ENCODE assay signal across 38 cellular contexts in the genomic region with DNA sequence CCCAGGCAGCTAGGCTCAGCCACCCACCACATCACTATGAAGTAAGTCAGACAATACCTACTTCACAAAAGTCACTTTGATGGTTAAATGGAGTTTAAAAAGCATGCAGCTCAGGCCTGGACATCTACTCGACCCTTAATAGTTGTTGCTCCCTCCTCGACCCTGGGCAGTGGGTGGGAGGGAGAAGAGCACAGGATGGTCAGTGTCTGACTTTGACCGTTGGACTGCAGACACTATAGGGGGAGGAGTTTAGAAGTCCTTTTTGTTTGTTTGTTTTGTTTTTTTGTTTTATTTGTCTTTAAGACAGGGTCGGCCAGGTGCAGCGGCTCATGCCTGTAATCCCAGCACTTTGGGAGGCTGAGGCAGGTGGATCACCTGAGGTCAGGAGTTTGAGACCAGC.
"Had no signal": no experiment of that assay in that cellular context is flagged by ENCODE, and none has a peak within 500 bp of the region (broad histone marks: within the 10 kb centered on the region; RNA-seq: fewer than 3 reads in every experiment).

No MANE protein-coding gene starts in this region.

- DNase-seq: activated B cell treated with CpG ODN at 0.5 μM for 24 hours; activated CD4-positive, alpha-beta memory T cell treated with anti-CD3 and anti-CD28 coated beads for 36 hours; activated CD4-positive, alpha-beta T cell treated with anti-CD3 and anti-CD28 coated beads for 4 hours; activated CD4-positive, alpha-beta T cell treated with anti-CD3 and anti-CD28 coated beads, Interleukin-2, amount 10 ng/mL, durations not matched to agents 24 days and 14 days; activated CD4-positive, alpha-beta T cell treated with anti-CD3 and anti-CD28 coated beads, Interleukin-2, amount 50 U/mL, for 1 hour; activated CD4-positive, alpha-beta T cell treated with anti-CD3 and anti-CD28 coated beads, Interleukin-2, amount 50 U/mL, for 4 hours; activated CD4-positive, CD25-positive, alpha-beta regulatory T cell treated with anti-CD3 and anti-CD28 coated beads, Interleukin-2, amount 50 U/mL, for 72 hours; activated CD8-positive, alpha-beta memory T cell treated with anti-CD3 and anti-CD28 coated beads, Interleukin-2, amount 50 U/mL, for 4 hours; activated CD8-positive, alpha-beta T cell treated with anti-CD3 and anti-CD28 coated beads for 36 hours; activated effector memory CD4-positive, alpha-beta T cell treated with anti-CD3 and anti-CD28 coated beads, Interleukin-2, amount 50 U/mL, for 16 hours; activated gamma-delta T cell treated with Interleukin-2 at 50 U/mL for 16 hours; activated naive CD4-positive, alpha-beta T cell; activated naive CD4-positive, alpha-beta T cell treated with anti-CD3 and anti-CD28 coated beads for 36 hours; activated naive CD4-positive, alpha-beta T cell treated with anti-CD3 and anti-CD28 coated beads, Interleukin-2, amount 50 U/mL, for 16 hours; activated naive CD8-positive, alpha-beta T cell treated with anti-CD3 and anti-CD28 coated beads for 36 hours; activated T-cell treated with anti-CD3 and anti-CD28 coated beads for 4 hours; activated T-cell treated with anti-CD3 and anti-CD28 coated beads, Interleukin-2, amount 50 U/mL, for 1 hour; activated T-cell treated with anti-CD3 and anti-CD28 coated beads, Interleukin-2, amount 50 U/mL, for 4 hours; activated T-cell treated with anti-CD3 and anti-CD28 coated beads, Interleukin-2, amount 50 U/mL, for 72 hours; adrenal gland; amniotic stem cell; aorta; body of pancreas; brain microvascular endothelial cell; central memory CD4-positive, alpha-beta T cell; cerebellar nuclear complex; T-helper 1 cell; T-helper 2 cell; T-helper 9 cell had no signal

- ATAC-seq: activated CD8-positive, alpha-beta T cell treated with anti-CD3 and anti-CD28 coated beads for 36 hours; activated naive CD4-positive, alpha-beta T cell treated with anti-CD3 and anti-CD28 coated beads, Interleukin-2, amount 50 U/mL, for 72 hours; activated T-cell treated with anti-CD3 and anti-CD28 coated beads, Interleukin-2, amount 50 U/mL, for 4 hours; activated T-cell treated with anti-CD3 and anti-CD28 coated beads, Interleukin-2, amount 50 U/mL, for 72 hours; activated T-helper 17 cell treated with anti-CD3 and anti-CD28 coated beads, Interleukin-2, amount 50 U/mL, for 72 hours; body of pancreas had no signal

- H3K9me3 Mint-ChIP-seq: activated B cell treated with CpG ODN at 0.5 μM for 24 hours; activated CD4-positive, alpha-beta memory T cell treated with anti-CD3 and anti-CD28 coated beads for 36 hours; activated CD4-positive, alpha-beta T cell treated with anti-CD3 and anti-CD28 coated beads, Interleukin-2, amount 10 ng/mL, durations not matched to agents 24 days and 14 days; activated CD8-positive, alpha-beta T cell treated with anti-CD3 and anti-CD28 coated beads for 36 hours; activated naive CD4-positive, alpha-beta T cell treated with anti-CD3 and anti-CD28 coated beads for 36 hours; activated naive CD4-positive, alpha-beta T cell treated with anti-CD3 and anti-CD28 coated beads, Interleukin-2, amount 50 U/mL, for 72 hours; activated naive CD8-positive, alpha-beta T cell treated with anti-CD3 and anti-CD28 coated beads for 36 hours; activated T-cell treated with anti-CD3 and anti-CD28 coated beads, Interleukin-2, amount 50 U/mL, for 4 hours; activated T-cell treated with anti-CD3 and anti-CD28 coated beads, Interleukin-2, amount 50 U/mL, for 72 hours; activated T-helper 1 cell treated with anti-CD3 and anti-CD28 coated beads, Interleukin-12 subunit alpha, Interleukin-12 subunit beta, Interleukin-2, Interleukin-4 antibody, amounts not matched to agents 30 ng/mL and 10 ng/mL and 1 ng/mL, durations not matched to agents 14 hours and 24 hours and 36 hours; activated T-helper 17 cell treated with anti-CD3 and anti-CD28 coated beads, Interleukin-2, amount 50 U/mL, for 72 hours; T-helper 1 cell treated with Interleukin-12 subunit alpha and Interleukin-12 subunit beta and Interleukin-4 antibody, amounts not matched to agents 30 μg/mL and 1 μg/mL, for 36 hours; T-helper 2 cell treated with Interferon-gamma antibody and Interleukin-4, amounts not matched to agents 5 μg/mL and 100 μg/mL, for 36 hours had no signal

- H3K4me3 ChIP-seq: adrenal gland, body of pancreas, breast epithelium had no signal

- H3K9me3 ChIP-seq: adrenal gland, body of pancreas, breast epithelium had no signal

- H3K4me3 Mint-ChIP-seq: activated B cell treated with CpG ODN at 0.5 μM for 24 hours; activated CD4-positive, alpha-beta memory T cell treated with anti-CD3 and anti-CD28 coated beads for 36 hours; activated CD4-positive, alpha-beta T cell treated with anti-CD3 and anti-CD28 coated beads, Interleukin-2, amount 10 ng/mL, durations not matched to agents 24 days and 14 days; activated CD8-positive, alpha-beta T cell treated with anti-CD3 and anti-CD28 coated beads for 36 hours; activated naive CD4-positive, alpha-beta T cell treated with anti-CD3 and anti-CD28 coated beads for 36 hours; activated naive CD8-positive, alpha-beta T cell treated with anti-CD3 and anti-CD28 coated beads for 36 hours; activated T-cell treated with anti-CD3 and anti-CD28 coated beads, Interleukin-2, amount 50 U/mL, for 4 hours; activated T-cell treated with anti-CD3 and anti-CD28 coated beads, Interleukin-2, amount 50 U/mL, for 72 hours; activated T-helper 1 cell treated with anti-CD3 and anti-CD28 coated beads, Interleukin-12 subunit alpha, Interleukin-12 subunit beta, Interleukin-2, Interleukin-4 antibody, amounts not matched to agents 30 ng/mL and 10 ng/mL and 1 ng/mL, durations not matched to agents 14 hours and 24 hours and 36 hours; activated T-helper 17 cell treated with anti-CD3 and anti-CD28 coated beads, Interleukin-2, amount 50 U/mL, for 72 hours; T-helper 1 cell treated with Interleukin-12 subunit alpha and Interleukin-12 subunit beta and Interleukin-4 antibody, amounts not matched to agents 30 μg/mL and 1 μg/mL, for 36 hours; T-helper 2 cell treated with Interferon-gamma antibody and Interleukin-4, amounts not matched to agents 5 μg/mL and 100 μg/mL, for 36 hours had no signal

- H3K27me3 Mint-ChIP-seq: activated B cell treated with CpG ODN at 0.5 μM for 24 hours; activated CD4-positive, alpha-beta memory T cell treated with anti-CD3 and anti-CD28 coated beads for 36 hours; activated CD4-positive, alpha-beta T cell treated with anti-CD3 and anti-CD28 coated beads, Interleukin-2, amount 10 ng/mL, durations not matched to agents 24 days and 14 days; activated CD8-positive, alpha-beta T cell treated with anti-CD3 and anti-CD28 coated beads for 36 hours; activated T-helper 17 cell treated with anti-CD3 and anti-CD28 coated beads, Interleukin-2, amount 50 U/mL, for 72 hours had no signal

- H3K4me1 Mint-ChIP-seq: activated B cell treated with CpG ODN at 0.5 μM for 24 hours; activated CD4-positive, alpha-beta T cell treated with anti-CD3 and anti-CD28 coated beads, Interleukin-2, amount 10 ng/mL, durations not matched to agents 24 days and 14 days; activated naive CD8-positive, alpha-beta T cell treated with anti-CD3 and anti-CD28 coated beads for 36 hours; activated T-helper 17 cell treated with anti-CD3 and anti-CD28 coated beads, Interleukin-2, amount 50 U/mL, for 72 hours had no signal

- H3K27ac Mint-ChIP-seq: activated B cell treated with CpG ODN at 0.5 μM for 24 hours; activated CD4-positive, alpha-beta memory T cell treated with anti-CD3 and anti-CD28 coated beads for 36 hours; activated CD4-positive, alpha-beta T cell treated with anti-CD3 and anti-CD28 coated beads, Interleukin-2, amount 10 ng/mL, durations not matched to agents 24 days and 14 days; activated CD8-positive, alpha-beta T cell treated with anti-CD3 and anti-CD28 coated beads for 36 hours; activated naive CD4-positive, alpha-beta T cell treated with anti-CD3 and anti-CD28 coated beads for 36 hours; activated naive CD4-positive, alpha-beta T cell treated with anti-CD3 and anti-CD28 coated beads, Interleukin-2, amount 50 U/mL, for 72 hours; activated naive CD8-positive, alpha-beta T cell treated with anti-CD3 and anti-CD28 coated beads for 36 hours; activated T-cell treated with anti-CD3 and anti-CD28 coated beads, Interleukin-2, amount 50 U/mL, for 72 hours; activated T-helper 1 cell treated with anti-CD3 and anti-CD28 coated beads, Interleukin-12 subunit alpha, Interleukin-12 subunit beta, Interleukin-2, Interleukin-4 antibody, amounts not matched to agents 30 ng/mL and 10 ng/mL and 1 ng/mL, durations not matched to agents 14 hours and 24 hours and 36 hours; activated T-helper 17 cell treated with anti-CD3 and anti-CD28 coated beads, Interleukin-2, amount 50 U/mL, for 72 hours; T-helper 1 cell treated with Interleukin-12 subunit alpha and Interleukin-12 subunit beta and Interleukin-4 antibody, amounts not matched to agents 30 μg/mL and 1 μg/mL, for 36 hours; T-helper 2 cell treated with Interferon-gamma antibody and Interleukin-4, amounts not matched to agents 5 μg/mL and 100 μg/mL, for 36 hours had no signal

- H3K36me3 ChIP-seq: adrenal gland, brain microvascular endothelial cell, breast epithelium had no signal

- H3K27ac ChIP-seq: adrenal gland, body of pancreas, brain microvascular endothelial cell, breast epithelium, VCaP had no signal

- H3K36me3 Mint-ChIP-seq: activated naive CD4-positive, alpha-beta T cell treated with anti-CD3 and anti-CD28 coated beads, Interleukin-2, amount 50 U/mL, for 72 hours; activated naive CD8-positive, alpha-beta T cell treated with anti-CD3 and anti-CD28 coated beads for 36 hours had no signal

- FAIRE-seq: astrocyte, TTC549 had no signal

- H3K4me1 ChIP-seq: adrenal gland, body of pancreas, breast epithelium had no signal

- H3K27me3 ChIP-seq: adrenal gland, body of pancreas, brain microvascular endothelial cell, breast epithelium had no signal
